ENCODE assay signal across 8 cellular contexts in genomic region chr21:31098576-31099005, GRCh38.
A peak's percentile ranks its signal among the peaks of the same experiment; 100 is the strongest.
DNase-seq lines count a peak whose midpoint lies in the region; ATAC-seq and TF ChIP-seq lines count a peak whose summit lies in the region.

No MANE protein-coding gene starts in this region.

- no peak overlapping the region for H3K27ac Mint-ChIP-seq in activated CD4-positive, alpha-beta memory T cell treated with anti-CD3 and anti-CD28 coated beads, Interleukin-2, amount 10 ng/mL, durations not matched to agents 7 days and 5 days
- no peak overlapping the region for H3K27ac Mint-ChIP-seq in effector memory CD8-positive, alpha-beta T cell

- no peaks in the 10 kb centered on the region for H3K36me3 Mint-ChIP-seq in activated CD4-positive, alpha-beta memory T cell treated with anti-CD3 and anti-CD28 coated beads, Interleukin-2, amount 10 ng/mL, durations not matched to agents 7 days and 5 days (ENCODE audit: low read depth)
- H3K36me3 Mint-ChIP-seq in effector memory CD8-positive, alpha-beta T cell (ENCODE audit: insufficient read depth), result peaks cover 2% of the 10 kb centered on the region

- peak; percentile 83 for TF ChIP-seq CTCF in GM12875 (IDR thresholded peaks at IDR 0.05; ENCODE audit: borderline replicate concordance, insufficient read depth, low read depth, low read length)

- H3K9me3 Mint-ChIP-seq in activated CD4-positive, alpha-beta memory T cell treated with anti-CD3 and anti-CD28 coated beads, Interleukin-2, amount 10 ng/mL, durations not matched to agents 7 days and 5 days, result no peaks in the 10 kb centered on the region
- no peaks in the 10 kb centered on the region for H3K9me3 Mint-ChIP-seq in effector memory CD8-positive, alpha-beta T cell

- no peak overlapping the region for H3K4me3 ChIP-seq in GM12875 (ENCODE audit: low read depth, low read length)

- no peak overlapping the region for H3K4me3 Mint-ChIP-seq in activated CD4-positive, alpha-beta memory T cell treated with anti-CD3 and anti-CD28 coated beads, Interleukin-2, amount 10 ng/mL, durations not matched to agents 7 days and 5 days
- H3K4me3 Mint-ChIP-seq in effector memory CD8-positive, alpha-beta T cell, result peak overlapping the region in 1 of 2 donors; percentile 62

- ATAC-seq in HG03442 (IDR thresholded peaks at IDR 0.05; ENCODE audit: unreplicated experiment) (peak; percentile 61), GM21717 (IDR thresholded peaks at IDR 0.05; ENCODE audit: unreplicated experiment) (no peak)
- peak; percentile 82 for ATAC-seq in effector memory CD8-positive, alpha-beta T cell (replicated peaks)

- peaks cover 26% of the 10 kb centered on the region for H3K4me1 Mint-ChIP-seq in activated CD4-positive, alpha-beta memory T cell treated with anti-CD3 and anti-CD28 coated beads, Interleukin-2, amount 10 ng/mL, durations not matched to agents 7 days and 5 days
- H3K4me1 Mint-ChIP-seq in effector memory CD8-positive, alpha-beta T cell (ENCODE audit: low read depth in 2 of 2), result peaks cover 12 to 18% of the 10 kb centered on the region in 2 donors

- peaks cover 13% of the 10 kb centered on the region for H3K27me3 Mint-ChIP-seq in activated CD4-positive, alpha-beta memory T cell treated with anti-CD3 and anti-CD28 coated beads, Interleukin-2, amount 10 ng/mL, durations not matched to agents 7 days and 5 days
- H3K27me3 Mint-ChIP-seq in effector memory CD8-positive, alpha-beta T cell, result peaks cover 25 to 28% of the 10 kb centered on the region in 2 donors

- CTCF ChIA-PET in activated CD4-positive, alpha-beta memory T cell treated with anti-CD3 and anti-CD28 coated beads, Interleukin-2, amount 10 ng/mL, durations not matched to agents 7 days and 5 days (lab: Charles Lee), result interaction anchor here (1.0 to 3.1 kb wide), 12 partner anchors 11 to 505 kb away, joined by 3 to 43 read pairs (median 6); no protein-coding TSS in a partner anchor

- DNase-seq in NCI-H82 treated with DMSO at 0.1 percent for 48 hours (lab: John Stamatoyannopoulos, UW; ENCODE audit: unreplicated experiment), result peak; percentile 37
- peak; percentile 75 for DNase-seq in activated CD4-positive, alpha-beta memory T cell treated with anti-CD3 and anti-CD28 coated beads, Interleukin-2, amount 10 ng/mL, durations not matched to agents 7 days and 5 days
- DNase-seq in effector memory CD8-positive, alpha-beta T cell, result peak; percentile 50 to 56 (median 54)
- DNase-seq in mucosa of gallbladder (ENCODE audit: low spot score), result peak; percentile 69
- peak; percentile 49 for DNase-seq in stimulated activated CD8-positive, alpha-beta memory T cell treated with anti-CD3 and anti-CD28 coated beads, Interleukin-7, amount 100 ng/mL, for 24 hours (ENCODE audit: low read depth)

- POLR2A ChIA-PET in activated CD4-positive, alpha-beta memory T cell treated with anti-CD3 and anti-CD28 coated beads, Interleukin-2, amount 10 ng/mL, durations not matched to agents 7 days and 5 days (lab: Charles Lee), result interaction anchor here (0.9 kb wide), 1 partner anchor 460 kb away, joined by 3 read pairs; no protein-coding TSS in a partner anchor
